14 cellular contexts compared by ENCODE assay signal in genomic region chr4:173235050-173235449, GRCh38.
"Had no signal": no experiment of that assay in that cellular context is flagged by ENCODE, and none has a peak within 500 bp of the region (broad histone marks: within the 10 kb centered on the region; RNA-seq: fewer than 3 reads in every experiment).

No MANE protein-coding gene starts in this region.

- H3K27me3 ChIP-seq: hepatocyte, tibial artery, upper lobe of right lung had no signal

- ATAC-seq: naive thymus-derived CD8-positive, alpha-beta T cell; sciatic nerve; upper lobe of right lung had no signal

- H3K9me3 ChIP-seq: tibial artery, upper lobe of right lung had no signal

- H3K4me3 ChIP-seq: hepatocyte, skin epidermis, tibial artery, upper lobe of right lung had no signal

- DNase-seq: cerebellar nuclear complex; dermis blood vessel endothelial cell; endodermal cell; erythroblast; foreskin melanocyte; head of caudate nucleus; naive thymus-derived CD8-positive, alpha-beta T cell; posterior cingulate gyrus; stimulated activated CD4-positive, alpha-beta T cell treated with anti-CD3 and anti-CD28 coated beads, Interleukin-12 subunit alpha, Interleukin-12 subunit beta, amount 100 ng/mL, for 4 hours; tibial artery; upper lobe of right lung had no signal

- H3K36me3 ChIP-seq: tibial artery, upper lobe of right lung had no signal

- H3K27ac ChIP-seq: hepatocyte, skin epidermis, tibial artery, upper lobe of right lung had no signal
